8 cellular contexts compared by ENCODE assay signal in genomic region chr11:101914737-101915426, GRCh38. TPM values are rescaled to one million over a fixed set of nuclear protein-coding genes. Genes with fewer than 3 reads are reported as not detected.
DNase-seq lines count a peak whose midpoint lies in the region; ATAC-seq and TF ChIP-seq lines count a peak whose summit lies in the region.

A gene with protein sequence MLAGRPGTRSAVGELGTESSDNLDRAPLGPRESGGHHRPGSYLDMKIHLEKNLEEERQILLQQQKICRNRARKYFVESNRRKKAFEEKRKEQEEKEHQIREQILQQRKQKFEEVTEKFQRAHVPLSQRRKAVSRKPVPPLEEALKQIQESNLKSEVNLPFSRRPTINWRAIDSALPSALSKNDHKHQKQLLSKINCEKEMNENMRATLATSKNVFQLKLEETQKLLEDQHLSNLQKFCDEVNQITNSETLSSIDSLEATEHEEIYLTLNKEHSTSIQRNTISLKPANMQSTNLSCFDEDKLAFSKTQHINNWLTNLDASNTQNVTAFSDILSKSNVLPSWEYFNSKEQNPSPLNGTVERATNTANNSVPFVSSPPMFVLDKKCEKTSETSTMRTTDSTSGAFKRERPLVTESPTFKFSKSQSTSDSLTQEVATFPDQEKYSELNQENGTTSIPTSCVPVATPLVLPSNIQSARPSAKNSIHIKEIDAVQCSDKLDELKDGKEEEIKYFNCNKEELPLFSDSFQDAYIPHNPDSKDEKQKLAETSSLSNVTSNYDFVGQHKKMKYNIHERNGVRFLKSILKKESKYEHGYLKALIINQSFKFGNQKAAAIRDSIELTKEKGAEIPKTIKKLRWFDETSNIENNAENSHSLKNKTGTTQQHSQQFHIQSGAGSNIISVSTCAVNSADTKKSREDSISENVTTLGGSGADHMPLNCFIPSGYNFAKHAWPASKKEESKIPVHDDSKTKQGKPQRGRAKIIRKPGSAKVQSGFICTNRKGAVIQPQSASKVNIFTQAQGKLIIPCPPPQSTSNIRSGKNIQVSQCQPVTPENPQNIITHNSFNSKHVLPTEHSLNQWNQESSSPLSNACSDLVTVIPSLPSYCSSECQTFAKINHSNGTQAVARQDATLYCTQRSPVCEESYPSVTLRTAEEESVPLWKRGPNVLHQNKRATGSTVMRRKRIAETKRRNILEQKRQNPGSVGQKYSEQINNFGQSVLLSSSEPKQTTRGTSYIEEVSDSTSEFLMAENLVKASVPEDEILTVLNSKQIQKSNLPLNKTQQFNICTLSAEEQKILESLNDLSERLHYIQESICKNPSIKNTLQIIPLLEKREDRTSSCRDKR (plus strand): TSS chr11:101915010. CDS start chr11:101915285, 275 bp downstream.

- no peaks in the 10 kb centered on the region for H3K9me3 ChIP-seq in prostate gland

- 0% methylated on average over 45 of the region's 56 CpGs for WGBS in prostate gland

- H3K27ac ChIP-seq in prostate gland: peak within 1 kb of the TSS; percentile 68 to 81

- CTCF ChIA-PET in GM10248 (lab: Yijun Ruan, JAX): interaction anchor here (0.7 to 1.2 kb wide), 3 partner anchors 10 to 93 kb away, joined by 4 to 6 read pairs (median 6); no protein-coding TSS in a partner anchor

- peak; percentile 28 for TF ChIP-seq POLR2A in prostate gland (IDR thresholded peaks at IDR 0.05)

- no peaks in the 10 kb centered on the region for H3K4me1 ChIP-seq in prostate gland (replicated peaks)

- POLR2A ChIA-PET in GM10248 (lab: Yijun Ruan, JAX): no interaction called here

- DNase-seq in GM10248 (ENCODE audit: extremely low spot score) (peak; percentile 90), NCI-H1105 treated with DMSO at 0.1 percent for 48 hours (lab: John Stamatoyannopoulos, UW) (peak; percentile 96), T follicular helper cell (ENCODE audit: low read depth) (peak; percentile 91), amygdala (lab: John Stamatoyannopoulos, UW) (peak; percentile 58 to 99 (median 93)), left ventricle myocardium superior (peak; percentile 95), prostate gland (ENCODE audit: low spot score) (peak; percentile 89), ureter (ENCODE audit: low spot score) (peak; percentile 93)

- ATAC-seq in HG02642 (IDR thresholded peaks at IDR 0.05; ENCODE audit: poor library complexity, unreplicated experiment) (peak; percentile 100), left ventricle myocardium superior (peak; percentile 98)

- peak within 1 kb of the TSS; percentile 60 to 76 for H3K4me3 ChIP-seq in prostate gland

- intact Hi-C loops in left ventricle myocardium superior (cut with micrococcal nuclease) (no loop called here), prostate gland (cut with DNase I) (loop anchor here (5.0 to 10.0 kb wide), 2 partner anchors 53 to 360 kb away; no protein-coding TSS in a partner anchor)

- H3K27me3 ChIP-seq in prostate gland (replicated peaks; ENCODE audit: insufficient read depth): no peaks in the 10 kb centered on the region

- TF ChIP-seq CTCF in GM10248 (IDR thresholded peaks at IDR 0.05; ENCODE audit: control extremely low read depth, extremely low read depth, low read depth, missing control alignments) (no peak), prostate gland (IDR thresholded peaks at IDR 0.05) (peak in 3 of 4 experiments; percentile 49 to 70 (median 65))

- H3K36me3 ChIP-seq in prostate gland: no peaks in the 10 kb centered on the region

RNA-seq across cellular contexts. Expression of the gene that starts here (rescaled TPM):
- total RNA-seq in left ventricle myocardium superior (1.0 TPM), prostate gland (10 to 100 TPM in 1 of 2 donors, 1 to 10 TPM in 1; 2.0 to 15.2 TPM), ureter (8.1 TPM)

Comparison
In these comparisons a context has a peak if more than half of its experiments do, and no peak if none do; other contexts are left out.
1. Peak in every context shown above with its lines: DNase-seq, ATAC-seq, H3K4me3 ChIP-seq and H3K27ac ChIP-seq.